In genomic region chr11:67484847-67485311, GRCh38 we compare ENCODE assay signal across 10 cellular contexts. TPM values are rescaled to one million over a fixed set of nuclear protein-coding genes. Genes with fewer than 3 reads are reported as not detected.
A peak's percentile ranks its signal among the peaks of the same experiment; 100 is the strongest.
DNase-seq lines count a peak whose midpoint lies in the region; ATAC-seq and TF ChIP-seq lines count a peak whose summit lies in the region.
"Had no signal": no experiment of that assay in that cellular context is flagged by ENCODE, and none has a peak within 500 bp of the region (broad histone marks: within the 10 kb centered on the region; RNA-seq: fewer than 3 reads in every experiment).

No MANE protein-coding gene starts in this region.

- peaks cover 3% of the 10 kb centered on the region for H3K27me3 Mint-ChIP-seq in neural crest cell (ENCODE audit: low read depth)

- H3K4me3 Mint-ChIP-seq in neural crest cell = peak overlapping the region; percentile 91

- H3K27me3 ChIP-seq in adrenal gland = no peaks in the 10 kb centered on the region
- H3K27me3 ChIP-seq: pancreas had no signal

- no peak overlapping the region for H3K4me3 ChIP-seq in adrenal gland

- H3K36me3 Mint-ChIP-seq in neural crest cell (ENCODE audit: low read depth) = peaks cover 11% of the 10 kb centered on the region

- no peak for TF ChIP-seq POLR2A in adrenal gland (IDR thresholded peaks at IDR 0.05)

- H3K4me1 Mint-ChIP-seq in neural crest cell = peaks cover 42% of the 10 kb centered on the region

- H3K9me3 Mint-ChIP-seq in neural crest cell = peaks cover 6% of the 10 kb centered on the region

- WGBS in adrenal gland, 4 donors = 68 to 80% (median 75%) methylated on average over 9 to 11 of the region's 11 CpGs

- no peak overlapping the region for H3K27ac Mint-ChIP-seq in neural crest cell (ENCODE audit: unreplicated experiment)

- intact Hi-C loops in adrenal gland (cut with DNase I) = no loop called here

- peak; percentile 70 for DNase-seq in CMK (ENCODE audit: low read depth)
- DNase-seq in OCI-M1 (lab: John Stamatoyannopoulos, UW) = peak; percentile 73
- peak; percentile 43 for DNase-seq in activated gamma-delta T cell treated with anti-CD3 and anti-CD28 coated beads, Interleukin-2, amount 50 U/mL, for 16 hours (ENCODE audit: low read depth)
- no peak for DNase-seq in neural crest cell (ENCODE audit: low read depth, low spot score)
- no peak for DNase-seq in adrenal gland
- DNase-seq in EL = no peak
- DNase-seq: NCI-H2081 had no signal

- peaks cover 0 to 25% of the 10 kb centered on the region in 2 donors for H3K36me3 ChIP-seq in adrenal gland (replicated peaks in 1 of 2)
- H3K36me3 ChIP-seq: pancreas had no signal

- ATAC-seq in HG03520 (IDR thresholded peaks at IDR 0.05; ENCODE audit: unreplicated experiment) (no peak), GM18517 (IDR thresholded peaks at IDR 0.05; ENCODE audit: unreplicated experiment) (no peak)
- ATAC-seq: pancreas had no signal

- peaks cover 17 to 24% of the 10 kb centered on the region in 2 donors for H3K4me1 ChIP-seq in adrenal gland (replicated peaks in 1 of 2)

- no peaks in the 10 kb centered on the region for H3K9me3 ChIP-seq in adrenal gland (replicated peaks in 1 of 3)
- H3K9me3 ChIP-seq: pancreas had no signal

- TF ChIP-seq CTCF in neural crest cell (conservative IDR thresholded peaks at IDR 0.05) (no peak), adrenal gland (IDR thresholded peaks at IDR 0.05) (no peak)

- no peak overlapping the region for H3K27ac ChIP-seq in adrenal gland
- H3K27ac ChIP-seq: pancreas had no signal

RNA-seq across cellular contexts. Expression of gene AIP, which starts 2.1 kb away (rescaled TPM):
- total RNA-seq in neural crest cell = 48.7 and 50.1 TPM in 2 replicates
- total RNA-seq in adrenal gland = 100 to 1,000 TPM in 2 of 8 donors, 10 to 100 TPM in 6; 62.0 to 114 (median 83.9) TPM
- 100 to 1,000 TPM in 2 of 3 donors, 10 to 100 TPM in 1; 35.3 to 152 (median 119) TPM for polyA plus RNA-seq in adrenal gland

RNA-seq across cellular contexts. Expression of gene TMEM134, which starts 15.8 kb away (rescaled TPM):
- 37.3 and 40.8 TPM in 2 replicates for total RNA-seq in neural crest cell
- 100 to 1,000 TPM in 3 of 8 donors, 10 to 100 TPM in 5; 73.6 to 257 (median 98.0) TPM for total RNA-seq in adrenal gland
- polyA plus RNA-seq in adrenal gland = 100 to 1,000 TPM in 2 of 3 donors, 10 to 100 TPM in 1; 15.5 to 103 (median 102) TPM

RNA-seq across cellular contexts. Expression of gene PITPNM1, which starts 20.3 kb away (rescaled TPM):
- total RNA-seq in neural crest cell = 81.5 and 109 TPM in 2 replicates
- total RNA-seq in adrenal gland = 100 to 1,000 TPM in 1 of 8 donors, 10 to 100 TPM in 7; 24.8 to 146 (median 53.3) TPM
- 10 to 100 TPM; 42.6 to 70.9 (median 62.1) TPM for polyA plus RNA-seq in adrenal gland

RNA-seq across cellular contexts. Expression of gene CDK2AP2, which starts 23.1 kb away (rescaled TPM):
- total RNA-seq in neural crest cell (32.0 and 32.8 TPM in 2 replicates), adrenal gland (100 to 1,000 TPM in 1 of 8 donors, 10 to 100 TPM in 7; 34.0 to 218 (median 56.3) TPM)
- polyA plus RNA-seq in adrenal gland = 100 to 1,000 TPM in 1 of 3 donors, 10 to 100 TPM in 2; 55.4 to 110 (median 85.6) TPM

RNA-seq across cellular contexts. Expression of gene CABP4, which starts 29.7 kb away (rescaled TPM):
- total RNA-seq in neural crest cell (not detected in 2 replicates), adrenal gland (1 to 10 TPM in 5 of 8 donors, under 1 TPM in 2, not detected in 1; 0.54 to 3.8 (median 1.6) TPM)
- 1 to 10 TPM in 2 of 3 donors, under 1 TPM in 1; 0.31 to 2.1 (median 1.1) TPM for polyA plus RNA-seq in adrenal gland

Comparison
In these comparisons a context has a peak if more than half of its experiments do, and no peak if none do; other contexts are left out.
1. DNase-seq: peak in CMK (single experiment), OCI-M1 (single experiment) and activated gamma-delta T cell treated with anti-CD3 and anti-CD28 coated beads, Interleukin-2, amount 50 U/mL, for 16 hours (single experiment); none in neural crest cell (single experiment), adrenal gland (0 of 7) and EL (single experiment).